1 cellular context compared by ENCODE assay signal in the genomic region with DNA sequence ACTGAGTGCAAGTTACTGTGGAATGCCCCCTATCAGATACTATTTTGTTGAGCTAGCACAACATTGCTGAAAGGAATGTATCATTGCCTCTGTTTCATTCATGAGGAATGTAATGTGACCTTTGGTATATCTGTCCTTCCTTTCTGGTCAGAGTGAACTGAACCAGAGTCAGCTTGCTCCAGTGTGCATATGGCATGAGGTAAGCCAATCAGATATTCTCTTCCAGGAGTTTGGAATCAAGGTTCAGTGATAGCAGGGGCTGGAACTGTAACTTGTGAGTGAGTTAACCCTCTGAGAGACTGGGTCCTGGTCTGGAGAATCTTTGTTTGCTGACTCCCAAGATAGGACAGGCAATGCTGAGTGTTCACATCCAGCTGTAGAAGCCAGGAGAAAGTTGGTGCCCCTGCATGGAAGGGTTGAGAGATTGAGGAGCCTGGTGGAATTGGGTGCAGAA.
TF ChIP-seq lines count a peak whose summit lies in the region.

No MANE protein-coding gene starts in this region.

TF ChIP-seq in HepG2, 621 proteins besides CTCF, POLR2A, EP300 and RAD21 (continued from another document and continues in another):
- TF ChIP-seq, protein P1, sequence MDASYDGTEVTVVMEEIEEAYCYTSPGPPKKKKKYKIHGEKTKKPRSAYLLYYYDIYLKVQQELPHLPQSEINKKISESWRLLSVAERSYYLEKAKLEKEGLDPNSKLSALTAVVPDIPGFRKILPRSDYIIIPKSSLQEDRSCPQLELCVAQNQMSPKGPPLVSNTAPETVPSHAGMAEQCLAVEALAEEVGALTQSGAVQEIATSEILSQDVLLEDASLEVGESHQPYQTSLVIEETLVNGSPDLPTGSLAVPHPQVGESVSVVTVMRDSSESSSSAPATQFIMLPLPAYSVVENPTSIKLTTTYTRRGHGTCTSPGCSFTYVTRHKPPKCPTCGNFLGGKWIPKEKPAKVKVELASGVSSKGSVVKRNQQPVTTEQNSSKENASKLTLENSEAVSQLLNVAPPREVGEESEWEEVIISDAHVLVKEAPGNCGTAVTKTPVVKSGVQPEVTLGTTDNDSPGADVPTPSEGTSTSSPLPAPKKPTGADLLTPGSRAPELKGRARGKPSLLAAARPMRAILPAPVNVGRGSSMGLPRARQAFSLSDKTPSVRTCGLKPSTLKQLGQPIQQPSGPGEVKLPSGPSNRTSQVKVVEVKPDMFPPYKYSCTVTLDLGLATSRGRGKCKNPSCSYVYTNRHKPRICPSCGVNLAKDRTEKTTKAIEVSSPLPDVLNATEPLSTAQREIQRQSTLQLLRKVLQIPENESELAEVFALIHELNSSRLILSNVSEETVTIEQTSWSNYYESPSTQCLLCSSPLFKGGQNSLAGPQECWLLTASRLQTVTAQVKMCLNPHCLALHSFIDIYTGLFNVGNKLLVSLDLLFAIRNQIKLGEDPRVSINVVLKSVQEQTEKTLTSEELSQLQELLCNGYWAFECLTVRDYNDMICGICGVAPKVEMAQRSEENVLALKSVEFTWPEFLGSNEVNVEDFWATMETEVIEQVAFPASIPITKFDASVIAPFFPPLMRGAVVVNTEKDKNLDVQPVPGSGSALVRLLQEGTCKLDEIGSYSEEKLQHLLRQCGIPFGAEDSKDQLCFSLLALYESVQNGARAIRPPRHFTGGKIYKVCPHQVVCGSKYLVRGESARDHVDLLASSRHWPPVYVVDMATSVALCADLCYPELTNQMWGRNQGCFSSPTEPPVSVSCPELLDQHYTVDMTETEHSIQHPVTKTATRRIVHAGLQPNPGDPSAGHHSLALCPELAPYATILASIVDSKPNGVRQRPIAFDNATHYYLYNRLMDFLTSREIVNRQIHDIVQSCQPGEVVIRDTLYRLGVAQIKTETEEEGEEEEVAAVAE (CRISPR knock-in tag; IDR thresholded peaks at IDR 0.05; ENCODE audit: borderline replicate concordance) = peak; percentile 92
- TF ChIP-seq NAIF1 (CRISPR knock-in tag; IDR thresholded peaks at IDR 0.05; ENCODE audit: borderline replicate concordance) (no peak), NCOR1 (IDR thresholded peaks at IDR 0.05; ENCODE audit: borderline replicate concordance, low read length) (peak; percentile 74), KMT2B (CRISPR knock-in tag; IDR thresholded peaks at IDR 0.05) (no peak), DMAP1 (CRISPR knock-in tag; IDR thresholded peaks at IDR 0.05) (no peak), SRY (CRISPR knock-in tag; IDR thresholded peaks at IDR 0.05) (no peak), ZNF530 (CRISPR knock-in tag; IDR thresholded peaks at IDR 0.05; ENCODE audit: low read depth) (no peak), ZBTB8A (CRISPR knock-in tag; IDR thresholded peaks at IDR 0.05; ENCODE audit: borderline replicate concordance, low read depth) (no peak), JUN (CRISPR knock-in tag; IDR thresholded peaks at IDR 0.05) (peak; percentile 91), TBP (CRISPR knock-in tag; IDR thresholded peaks at IDR 0.05) (no peak), MZF1 (CRISPR knock-in tag; IDR thresholded peaks at IDR 0.05; ENCODE audit: borderline replicate concordance) (no peak), FUBP1 (CRISPR knock-in tag; IDR thresholded peaks at IDR 0.05; ENCODE audit: borderline replicate concordance) (no peak), ZNF331 (CRISPR knock-in tag; IDR thresholded peaks at IDR 0.05) (peak; percentile 55; the same call in 1 of the 2 replicates), ZNF563 (CRISPR knock-in tag; IDR thresholded peaks at IDR 0.05) (no peak), NCOA2 (CRISPR knock-in tag; IDR thresholded peaks at IDR 0.05) (0 out of 2 replicates have a peak, but pooled peaks have one; percentile 49), MTF2 (CRISPR knock-in tag; IDR thresholded peaks at IDR 0.05; ENCODE audit: borderline replicate concordance) (no peak), ZNF263 (CRISPR knock-in tag; IDR thresholded peaks at IDR 0.05) (no peak), CSRNP2 (CRISPR knock-in tag; conservative IDR thresholded peaks at IDR 0.05; ENCODE audit: low read depth) (no peak), ZNF652 (CRISPR knock-in tag; IDR thresholded peaks at IDR 0.05; ENCODE audit: borderline replicate concordance, low read depth) (peak; percentile 97), ZKSCAN8 (CRISPR knock-in tag; IDR thresholded peaks at IDR 0.05; ENCODE audit: borderline replicate concordance) (peak; percentile 65; the same call in 1 of the 2 replicates), MED13 (CRISPR knock-in tag; IDR thresholded peaks at IDR 0.05) (no peak), ZNF18 (CRISPR knock-in tag; IDR thresholded peaks at IDR 0.05; ENCODE audit: insufficient replicate concordance) (peak; percentile 39), ZNF274 (CRISPR knock-in tag; IDR thresholded peaks at IDR 0.05) (no peak), ZNF761 (CRISPR knock-in tag; conservative IDR thresholded peaks at IDR 0.05) (no peak), HDAC2 (CRISPR knock-in tag; IDR thresholded peaks at IDR 0.05) (peak; percentile 64; the same call in 1 of the 2 replicates), EHMT2 (IDR thresholded peaks at IDR 0.05; ENCODE audit: borderline replicate concordance, low read depth, low read length) (peak; percentile 36; the same call in 1 of the 2 replicates), SIX4 (CRISPR knock-in tag; IDR thresholded peaks at IDR 0.05) (no peak), GATA4 (IDR thresholded peaks at IDR 0.05; ENCODE audit: borderline replicate concordance, low read depth) (no peak), ZBTB7A (CRISPR knock-in tag; IDR thresholded peaks at IDR 0.05) (no peak), NCOA5 (CRISPR knock-in tag; IDR thresholded peaks at IDR 0.05) (no peak), ZNF574 (CRISPR knock-in tag; IDR thresholded peaks at IDR 0.05) (0 out of 2 replicates have a peak, but pooled peaks have one; percentile 28), ZNF121 (CRISPR knock-in tag; IDR thresholded peaks at IDR 0.05) (no peak), RBAK (CRISPR knock-in tag; IDR thresholded peaks at IDR 0.05) (no peak), ELF3 (CRISPR knock-in tag; IDR thresholded peaks at IDR 0.05) (peak; percentile 61)
- TF ChIP-seq, protein P2, sequence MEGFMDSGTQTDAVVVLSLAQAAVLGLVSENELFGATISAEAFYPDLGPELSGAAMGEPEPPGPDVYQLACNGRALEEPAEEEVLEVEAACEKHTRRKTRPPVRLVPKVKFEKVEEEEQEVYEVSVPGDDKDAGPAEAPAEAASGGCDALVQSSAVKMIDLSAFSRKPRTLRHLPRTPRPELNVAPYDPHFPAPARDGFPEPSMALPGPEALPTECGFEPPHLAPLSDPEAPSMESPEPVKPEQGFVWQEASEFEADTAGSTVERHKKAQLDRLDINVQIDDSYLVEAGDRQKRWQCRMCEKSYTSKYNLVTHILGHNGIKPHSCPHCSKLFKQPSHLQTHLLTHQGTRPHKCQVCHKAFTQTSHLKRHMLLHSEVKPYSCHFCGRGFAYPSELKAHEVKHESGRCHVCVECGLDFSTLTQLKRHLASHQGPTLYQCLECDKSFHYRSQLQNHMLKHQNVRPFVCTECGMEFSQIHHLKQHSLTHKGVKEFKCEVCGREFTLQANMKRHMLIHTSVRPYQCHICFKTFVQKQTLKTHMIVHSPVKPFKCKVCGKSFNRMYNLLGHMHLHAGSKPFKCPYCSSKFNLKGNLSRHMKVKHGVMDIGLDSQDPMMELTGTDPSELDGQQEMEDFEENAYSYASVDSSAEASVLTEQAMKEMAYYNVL (CRISPR knock-in tag; IDR thresholded peaks at IDR 0.05; ENCODE audit: borderline replicate concordance) = peak; percentile 73; the same call in 1 of the 2 replicates
- TF ChIP-seq, protein P3, sequence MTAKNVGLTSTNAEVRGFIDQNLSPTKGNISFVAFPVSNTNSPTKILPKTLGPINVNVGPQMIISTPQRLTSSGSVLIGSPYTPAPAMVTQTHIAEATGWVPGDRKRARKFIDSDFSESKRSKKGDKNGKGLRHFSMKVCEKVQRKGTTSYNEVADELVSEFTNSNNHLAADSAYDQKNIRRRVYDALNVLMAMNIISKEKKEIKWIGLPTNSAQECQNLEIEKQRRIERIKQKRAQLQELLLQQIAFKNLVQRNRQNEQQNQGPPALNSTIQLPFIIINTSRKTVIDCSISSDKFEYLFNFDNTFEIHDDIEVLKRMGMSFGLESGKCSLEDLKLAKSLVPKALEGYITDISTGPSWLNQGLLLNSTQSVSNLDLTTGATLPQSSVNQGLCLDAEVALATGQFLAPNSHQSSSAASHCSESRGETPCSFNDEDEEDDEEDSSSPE (CRISPR knock-in tag; IDR thresholded peaks at IDR 0.05) = no peak
- TF ChIP-seq, protein P4, sequence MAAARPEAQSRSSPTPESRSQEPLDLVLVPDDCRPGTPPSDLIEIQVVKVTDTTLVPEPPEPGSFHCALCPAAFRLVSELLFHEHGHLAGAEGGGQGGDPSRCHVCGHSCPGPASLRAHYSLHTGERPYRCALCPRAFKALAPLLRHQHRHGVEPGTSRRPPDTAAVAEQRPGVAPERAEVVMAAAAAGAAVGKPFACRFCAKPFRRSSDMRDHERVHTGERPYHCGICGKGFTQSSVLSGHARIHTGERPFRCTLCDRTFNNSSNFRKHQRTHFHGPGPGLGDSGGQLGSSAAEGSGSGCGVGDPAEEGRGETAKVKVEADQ (CRISPR knock-in tag; IDR thresholded peaks at IDR 0.05; ENCODE audit: borderline replicate concordance) = 0 out of 2 replicates have a peak, but pooled peaks have one; percentile 28
